16 cellular contexts compared by ENCODE assay signal in genomic region chr7:148330124-148330818, GRCh38.
DNase-seq lines count a peak whose midpoint lies in the region; ATAC-seq and TF ChIP-seq lines count a peak whose summit lies in the region.
"Had no signal": no experiment of that assay in that cellular context is flagged by ENCODE, and none has a peak within 500 bp of the region (broad histone marks: within the 10 kb centered on the region; RNA-seq: fewer than 3 reads in every experiment).

No MANE protein-coding gene starts in this region.

- peak; percentile 13 for TF ChIP-seq CTCF in CD8-positive, alpha-beta T cell (IDR thresholded peaks at IDR 0.05)
- no peak for TF ChIP-seq CTCF in WTC11 (IDR thresholded peaks at IDR 0.05)

- POLR2A ChIA-PET in CD8-positive, alpha-beta T cell (lab: Charles Lee), result no interaction called here
- POLR2A ChIA-PET in WTC11 (lab: Charles Lee), result no interaction called here

- H3K4me3 Mint-ChIP-seq in T-helper 2 cell treated with Interferon-gamma antibody and Interleukin-4, amounts not matched to agents 5 μg/mL and 100 μg/mL, for 36 hours, result no peak overlapping the region
- H3K4me3 Mint-ChIP-seq in CD8-positive, alpha-beta T cell, result no peak overlapping the region
- H3K4me3 Mint-ChIP-seq in WTC11, result no peak overlapping the region
- H3K4me3 Mint-ChIP-seq in naive B cell, result no peak overlapping the region

- H3K36me3 ChIP-seq in CD8-positive, alpha-beta T cell (ENCODE audit: insufficient read depth, low read length), result no peaks in the 10 kb centered on the region
- H3K36me3 ChIP-seq: BLaER1 had no signal

- peaks cover 20% of the 10 kb centered on the region for H3K9me3 Mint-ChIP-seq in T-helper 2 cell treated with Interferon-gamma antibody and Interleukin-4, amounts not matched to agents 5 μg/mL and 100 μg/mL, for 36 hours
- no peaks in the 10 kb centered on the region for H3K9me3 Mint-ChIP-seq in CD8-positive, alpha-beta T cell
- H3K9me3 Mint-ChIP-seq in WTC11 (peaks cover 31% of the 10 kb centered on the region), naive B cell (peaks cover 0 to 18% (median 3%) of the 10 kb centered on the region in 7 donors)

- H3K27me3 Mint-ChIP-seq in T-helper 2 cell treated with Interferon-gamma antibody and Interleukin-4, amounts not matched to agents 5 μg/mL and 100 μg/mL, for 36 hours (ENCODE audit: low read depth), result no peaks in the 10 kb centered on the region
- H3K27me3 Mint-ChIP-seq in CD8-positive, alpha-beta T cell (ENCODE audit: low read depth), result peaks cover 33% of the 10 kb centered on the region
- H3K27me3 Mint-ChIP-seq in WTC11 (ENCODE audit: low read depth) (peaks cover 4% of the 10 kb centered on the region), naive B cell (peaks cover 0 to 34% (median 7%) of the 10 kb centered on the region in 3 donors)

- no peaks in the 10 kb centered on the region for H3K4me1 ChIP-seq in CD8-positive, alpha-beta T cell (ENCODE audit: insufficient read depth, low read length)

- no peaks in the 10 kb centered on the region for H3K4me1 Mint-ChIP-seq in T-helper 2 cell treated with Interferon-gamma antibody and Interleukin-4, amounts not matched to agents 5 μg/mL and 100 μg/mL, for 36 hours (ENCODE audit: low read depth)
- H3K4me1 Mint-ChIP-seq in CD8-positive, alpha-beta T cell (ENCODE audit: low read depth), result no peaks in the 10 kb centered on the region
- H3K4me1 Mint-ChIP-seq in WTC11, result peaks cover 14% of the 10 kb centered on the region
- H3K4me1 Mint-ChIP-seq in naive B cell, result peaks cover 15 to 41% (median 20%) of the 10 kb centered on the region in 3 donors

- H3K36me3 Mint-ChIP-seq in T-helper 2 cell treated with Interferon-gamma antibody and Interleukin-4, amounts not matched to agents 5 μg/mL and 100 μg/mL, for 36 hours (ENCODE audit: low read depth), result peaks cover 10% of the 10 kb centered on the region
- no peaks in the 10 kb centered on the region for H3K36me3 Mint-ChIP-seq in CD8-positive, alpha-beta T cell
- H3K36me3 Mint-ChIP-seq in WTC11 (peaks cover 20% of the 10 kb centered on the region), naive B cell (peaks cover 12 to 19% of the 10 kb centered on the region in 2 donors)

- peak overlapping the region; percentile 13 for H3K27ac Mint-ChIP-seq in T-helper 2 cell treated with Interferon-gamma antibody and Interleukin-4, amounts not matched to agents 5 μg/mL and 100 μg/mL, for 36 hours
- no peak overlapping the region for H3K27ac Mint-ChIP-seq in CD8-positive, alpha-beta T cell
- no peak overlapping the region for H3K27ac Mint-ChIP-seq in WTC11
- H3K27ac Mint-ChIP-seq in naive B cell, result peak overlapping the region in 5 of 6 donors; percentile 63 to 98 (median 79)

- no peak for DNase-seq in T-helper 2 cell treated with Interferon-gamma antibody and Interleukin-4, amounts not matched to agents 5 μg/mL and 100 μg/mL, for 36 hours (ENCODE audit: low spot score)
- DNase-seq in T-helper 2 cell, result no peak
- no peak for DNase-seq in CD8-positive, alpha-beta T cell
- DNase-seq in WTC11 (ENCODE audit: low spot score), result no peak
- DNase-seq in naive B cell, result no peak
- DNase-seq: 8988T, AML-193, DMS153, DMS79 treated with DMSO at 0.1 percent for 48 hours, EL had no signal

- CTCF ChIA-PET in CD8-positive, alpha-beta T cell (lab: Charles Lee), result no interaction called here
- CTCF ChIA-PET in WTC11 (lab: Charles Lee), result no interaction called here

- no peaks in the 10 kb centered on the region for H3K27me3 ChIP-seq in CD8-positive, alpha-beta T cell (ENCODE audit: insufficient read depth, low read length)
- H3K27me3 ChIP-seq: BLaER1 had no signal

- intact Hi-C loops in CD8-positive, alpha-beta T cell (cut with DNase I, micrococcal nuclease), result no loop called here

- no peak for ATAC-seq in CD8-positive, alpha-beta T cell
- ATAC-seq in WTC11 (no peak), naive B cell (ENCODE audit: low read depth in 2 of 2) (no peak), GM21390 (IDR thresholded peaks at IDR 0.05; ENCODE audit: unreplicated experiment) (no peak), HG02852 (IDR thresholded peaks at IDR 0.05; ENCODE audit: unreplicated experiment) (no peak), GM21723 (IDR thresholded peaks at IDR 0.05; ENCODE audit: unreplicated experiment) (no peak)
- ATAC-seq: K562 had no signal

- no peak overlapping the region for H3K4me3 ChIP-seq in CD8-positive, alpha-beta T cell (ENCODE audit: low read depth, low read length)
- H3K4me3 ChIP-seq: BLaER1, K562 had no signal

- no peaks in the 10 kb centered on the region for H3K9me3 ChIP-seq in CD8-positive, alpha-beta T cell (ENCODE audit: low read length)

- H3K27ac ChIP-seq in CD8-positive, alpha-beta T cell (ENCODE audit: low read depth, low read length), result no peak overlapping the region
- H3K27ac ChIP-seq: BLaER1, HL-60 had no signal

TF ChIP-seq in WTC11, 78 proteins besides CTCF, POLR2A, EP300 and RAD21:
- TF ChIP-seq ZBTB43 (CRISPR knock-in tag; IDR thresholded peaks at IDR 0.05) (no peak), PRDM15 (CRISPR knock-in tag; IDR thresholded peaks at IDR 0.05) (0 out of 2 replicates have a peak, but pooled peaks have one; percentile 35)

Comparison
In these comparisons a context has a peak if more than half of its experiments do, and no peak if none do; other contexts are left out.
1. H3K27ac Mint-ChIP-seq: peak in T-helper 2 cell treated with Interferon-gamma antibody and Interleukin-4, amounts not matched to agents 5 μg/mL and 100 μg/mL, for 36 hours (single experiment) and naive B cell (5 of 6); none in CD8-positive, alpha-beta T cell (single experiment) and WTC11 (single experiment).